Comparison of ENCODE assay signal across 9 cellular contexts in genomic region chr6:45353654-45354053, GRCh38.
"Had no signal": no experiment of that assay in that cellular context is flagged by ENCODE, and none has a peak within 500 bp of the region (broad histone marks: within the 10 kb centered on the region; RNA-seq: fewer than 3 reads in every experiment).

No MANE protein-coding gene starts in this region.

- H3K27ac ChIP-seq: GM23248 had no signal

- ATAC-seq: GM23338, HCT116 had no signal

- H2AFZ ChIP-seq: GM23248, GM23338 had no signal

- H3K4me1 ChIP-seq: HAP-1 had no signal

- H3K9me3 Mint-ChIP-seq: GM23338, HFFc6 had no signal

- DNase-seq: GM23248, GOT3, H7, HCEC 1CT, HFFc6 had no signal

- H3K4me3 Mint-ChIP-seq: GM23338, HFFc6 had no signal

- H3K4me3 ChIP-seq: GM23248, GM23338, HAP-1 had no signal

- FAIRE-seq: H1 had no signal

- H3K9me3 ChIP-seq: HAP-1 had no signal

- H3K36me3 ChIP-seq: HAP-1 had no signal

- H3K27ac Mint-ChIP-seq: GM23338, HFFc6 had no signal

- H3K9ac ChIP-seq: GM23248 had no signal

- H3K4me2 ChIP-seq: GM23338 had no signal
